In the genomic region with DNA sequence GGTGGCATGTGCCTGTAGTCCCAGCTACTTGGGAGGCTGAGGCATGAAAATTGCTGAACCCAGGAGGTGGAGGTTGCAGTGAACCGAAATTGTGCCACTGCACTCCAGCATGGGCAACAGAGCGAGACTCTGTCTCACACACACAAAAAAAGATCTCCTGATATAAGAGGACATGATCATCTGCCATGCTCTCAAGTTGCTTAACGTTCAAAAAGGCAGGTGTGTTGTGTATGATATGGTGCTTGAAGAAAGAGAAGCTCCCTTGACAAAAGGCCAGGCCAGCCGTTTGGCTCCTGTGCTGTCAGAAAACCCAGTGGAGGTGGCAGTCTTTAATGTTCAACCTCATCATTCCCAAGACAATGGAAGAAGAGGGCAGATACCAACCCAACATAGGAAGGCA, we compare ENCODE assay signal across 34 cellular contexts.
"Had no signal": no experiment of that assay in that cellular context is flagged by ENCODE, and none has a peak within 500 bp of the region (broad histone marks: within the 10 kb centered on the region; RNA-seq: fewer than 3 reads in every experiment).

No MANE protein-coding gene starts in this region.

- H3K9me3 ChIP-seq: SJCRH30 had no signal

- H3K9me3 Mint-ChIP-seq: activated CD4-positive, alpha-beta memory T cell treated with anti-CD3 and anti-CD28 coated beads, Interleukin-2, amount 10 ng/mL, durations not matched to agents 7 days and 5 days; central memory CD8-positive, alpha-beta T cell had no signal

- ATAC-seq: activated CD8-positive, alpha-beta memory T cell treated with anti-CD3 and anti-CD28 coated beads, Interleukin-2, amount 10 ng/mL, durations not matched to agents 7 days and 5 days; activated naive CD8-positive, alpha-beta T cell treated with anti-CD3 and anti-CD28 coated beads, Interleukin-2, amount 50 U/mL, for 24 hours; Panc1 had no signal

- DNase-seq: activated CD4-positive, alpha-beta memory T cell treated with anti-CD3 and anti-CD28 coated beads, Interleukin-2, amount 10 ng/mL, durations not matched to agents 7 days and 5 days; activated CD4-positive, alpha-beta T cell treated with anti-CD3 and anti-CD28 coated beads for 1 hour; activated CD4-positive, alpha-beta T cell treated with anti-CD3 and anti-CD28 coated beads for 48 hours; activated CD4-positive, CD25-positive, alpha-beta regulatory T cell; activated CD8-positive, alpha-beta memory T cell treated with anti-CD3 and anti-CD28 coated beads for 24 hours; activated CD8-positive, alpha-beta memory T cell treated with anti-CD3 and anti-CD28 coated beads, Interleukin-2, amount 10 ng/mL, durations not matched to agents 7 days and 5 days; activated CD8-positive, alpha-beta memory T cell treated with anti-CD3 and anti-CD28 coated beads, Interleukin-2, amount 50 U/mL, for 48 hours; activated effector memory CD4-positive, alpha-beta T cell treated with Interleukin-2 at 50 U/mL for 16 hours; activated naive CD4-positive, alpha-beta T cell treated with anti-CD3 and anti-CD28 coated beads, Interleukin-2, amount 10 ng/mL, durations not matched to agents 7 days and 5 days; activated naive CD8-positive, alpha-beta T cell treated with anti-CD3 and anti-CD28 coated beads, Interleukin-2, amount 50 U/mL, for 24 hours; activated T-cell treated with anti-CD3 and anti-CD28 coated beads, Interleukin-2, amount 50 U/mL, for 48 hours; anterior cingulate cortex; Kasumi-1; KG1; MM.1S; MV-4-11; NCI-H1105; NCI-H1694; NCI-H1930; NCI-H2227 treated with DMSO at 0.1 percent for 48 hours; NCI-H446; NCI-H524 treated with DMSO at 0.1 percent for 48 hours; NCI-H774; SHP77; SJCRH30; T1000; WERI-Rb-1 had no signal

- H3K36me3 Mint-ChIP-seq: activated CD8-positive, alpha-beta memory T cell treated with anti-CD3 and anti-CD28 coated beads, Interleukin-2, amount 10 ng/mL, durations not matched to agents 7 days and 5 days; activated naive CD4-positive, alpha-beta T cell treated with anti-CD3 and anti-CD28 coated beads, Interleukin-2, amount 10 ng/mL, durations not matched to agents 7 days and 5 days; brain had no signal

- H3K27me3 ChIP-seq: cardiac muscle cell, SJCRH30 had no signal

- H3K4me3 Mint-ChIP-seq: activated CD4-positive, alpha-beta memory T cell treated with anti-CD3 and anti-CD28 coated beads, Interleukin-2, amount 10 ng/mL, durations not matched to agents 7 days and 5 days; activated CD8-positive, alpha-beta memory T cell treated with anti-CD3 and anti-CD28 coated beads, Interleukin-2, amount 10 ng/mL, durations not matched to agents 7 days and 5 days; activated naive CD4-positive, alpha-beta T cell treated with anti-CD3 and anti-CD28 coated beads, Interleukin-2, amount 10 ng/mL, durations not matched to agents 7 days and 5 days; activated naive CD8-positive, alpha-beta T cell; activated naive CD8-positive, alpha-beta T cell treated with anti-CD3 and anti-CD28 coated beads, Interleukin-2, amount 50 U/mL, for 24 hours; brain; central memory CD8-positive, alpha-beta T cell had no signal

- H3K4me1 Mint-ChIP-seq: activated CD4-positive, alpha-beta memory T cell treated with anti-CD3 and anti-CD28 coated beads, Interleukin-2, amount 10 ng/mL, durations not matched to agents 7 days and 5 days; activated CD8-positive, alpha-beta memory T cell treated with anti-CD3 and anti-CD28 coated beads, Interleukin-2, amount 10 ng/mL, durations not matched to agents 7 days and 5 days; activated naive CD4-positive, alpha-beta T cell treated with anti-CD3 and anti-CD28 coated beads, Interleukin-2, amount 10 ng/mL, durations not matched to agents 7 days and 5 days; activated naive CD8-positive, alpha-beta T cell treated with anti-CD3 and anti-CD28 coated beads, Interleukin-2, amount 50 U/mL, for 24 hours; central memory CD8-positive, alpha-beta T cell had no signal

- H3K4me1 ChIP-seq: SJCRH30 had no signal

- H3K27ac ChIP-seq: cardiac muscle cell, coronary artery, SJCRH30, SK-N-MC, WERI-Rb-1 had no signal

- H3K27ac Mint-ChIP-seq: activated CD4-positive, alpha-beta memory T cell treated with anti-CD3 and anti-CD28 coated beads, Interleukin-2, amount 10 ng/mL, durations not matched to agents 7 days and 5 days; activated CD8-positive, alpha-beta memory T cell treated with anti-CD3 and anti-CD28 coated beads, Interleukin-2, amount 10 ng/mL, durations not matched to agents 7 days and 5 days; activated naive CD4-positive, alpha-beta T cell treated with anti-CD3 and anti-CD28 coated beads, Interleukin-2, amount 10 ng/mL, durations not matched to agents 7 days and 5 days; activated naive CD8-positive, alpha-beta T cell; activated naive CD8-positive, alpha-beta T cell treated with anti-CD3 and anti-CD28 coated beads, Interleukin-2, amount 50 U/mL, for 24 hours; brain had no signal

- H3K27me3 Mint-ChIP-seq: activated CD4-positive, alpha-beta memory T cell treated with anti-CD3 and anti-CD28 coated beads, Interleukin-2, amount 10 ng/mL, durations not matched to agents 7 days and 5 days; activated naive CD4-positive, alpha-beta T cell treated with anti-CD3 and anti-CD28 coated beads, Interleukin-2, amount 10 ng/mL, durations not matched to agents 7 days and 5 days; activated naive CD8-positive, alpha-beta T cell; activated naive CD8-positive, alpha-beta T cell treated with anti-CD3 and anti-CD28 coated beads, Interleukin-2, amount 50 U/mL, for 24 hours; brain; central memory CD8-positive, alpha-beta T cell had no signal
